Comparison of ENCODE assay signal across 8 cellular contexts in genomic region chr7:97835296-97836138, GRCh38. TPM values are rescaled to one million over a fixed set of nuclear protein-coding genes. Genes with fewer than 3 reads are reported as not detected.
DNase-seq lines count a peak whose midpoint lies in the region; ATAC-seq, FAIRE-seq and TF ChIP-seq lines count a peak whose summit lies in the region.

No MANE protein-coding gene starts in this region.

- H4K20me1 ChIP-seq in H1 (replicated peaks in 1 of 2; ENCODE audit: control insufficient read depth in 1 of 2, insufficient read depth in 2 of 2, low read length in 2 of 2): no peaks in the 10 kb centered on the region

- no peaks in the 10 kb centered on the region for H3K9me3 ChIP-seq in H1 (ENCODE audit: insufficient read depth in 2 of 2, low read depth in 1 of 2, low read length in 1 of 2)

- H3K4me3 ChIP-seq in BJ (ENCODE audit: low read depth, low read length) (no peak overlapping the region), H1 (ENCODE audit: extremely low read depth in 1 of 4, insufficient read depth in 2 of 4, low read depth in 3 of 4, low read length in 4 of 4) (no peak overlapping the region)

- TF ChIP-seq EP300 in H1 (IDR thresholded peaks at IDR 0.05; ENCODE audit: borderline replicate concordance in 1 of 2, low read depth in 2 of 2, low read length in 2 of 2): no peak

- no peak overlapping the region for H2BK15ac ChIP-seq in H1 (ENCODE audit: low read length)

- H3K27me3 Mint-ChIP-seq in activated CD4-positive, alpha-beta memory T cell treated with anti-CD3 and anti-CD28 coated beads, Interleukin-2, amount 10 ng/mL, durations not matched to agents 7 days and 5 days: peaks cover 16% of the 10 kb centered on the region

- H3K4me1 ChIP-seq in H1 (replicated peaks in 1 of 4; ENCODE audit: control insufficient read depth in 3 of 4, insufficient read depth in 4 of 4, low read length in 3 of 4): no peaks in the 10 kb centered on the region

- H3K36me3 ChIP-seq in BJ (ENCODE audit: control insufficient read depth, insufficient read depth, low read length): no peaks in the 10 kb centered on the region
- no peaks in the 10 kb centered on the region for H3K36me3 ChIP-seq in H1 (ENCODE audit: control insufficient read depth in 2 of 4, insufficient read depth in 4 of 4, low read length in 3 of 4)

- no peak overlapping the region for H2BK5ac ChIP-seq in H1 (ENCODE audit: low read depth, low read length)

- no peaks in the 10 kb centered on the region for H3K36me3 Mint-ChIP-seq in activated CD4-positive, alpha-beta memory T cell treated with anti-CD3 and anti-CD28 coated beads, Interleukin-2, amount 10 ng/mL, durations not matched to agents 7 days and 5 days (ENCODE audit: low read depth)

- peak; percentile 78 for ATAC-seq in GM19025 (IDR thresholded peaks at IDR 0.05; ENCODE audit: low read depth, unreplicated experiment)
- peak; percentile 80 for ATAC-seq in HG03432 (IDR thresholded peaks at IDR 0.05; ENCODE audit: unreplicated experiment)

- H3K4me1 Mint-ChIP-seq in activated CD4-positive, alpha-beta memory T cell treated with anti-CD3 and anti-CD28 coated beads, Interleukin-2, amount 10 ng/mL, durations not matched to agents 7 days and 5 days: no peaks in the 10 kb centered on the region

- no peak overlapping the region for H3K4me3 Mint-ChIP-seq in activated CD4-positive, alpha-beta memory T cell treated with anti-CD3 and anti-CD28 coated beads, Interleukin-2, amount 10 ng/mL, durations not matched to agents 7 days and 5 days

- H3K27ac ChIP-seq in H1 (ENCODE audit: low read depth, low read length): no peak overlapping the region

- no peaks in the 10 kb centered on the region for H3K79me2 ChIP-seq in H1 (ENCODE audit: control insufficient read depth in 1 of 2, insufficient read depth in 2 of 2, low read length in 2 of 2)

- H4K8ac ChIP-seq in H1 (ENCODE audit: extremely low read depth, insufficient read depth, low read length): no peak overlapping the region

- no peak overlapping the region for H3K18ac ChIP-seq in H1 (ENCODE audit: extremely low read depth, low read length)

- no peak overlapping the region for H3K23ac ChIP-seq in H1 (ENCODE audit: insufficient read length)

- no peak overlapping the region for H3K4ac ChIP-seq in H1 (replicated peaks; ENCODE audit: insufficient read length, low read depth, low read length)

- no peak overlapping the region for H4K5ac ChIP-seq in H1 (ENCODE audit: insufficient read length, low read depth, low read length)

- no peaks in the 10 kb centered on the region for H3K23me2 ChIP-seq in H1 (ENCODE audit: low read depth, low read length)

- peak overlapping the region; percentile 34; the same call in 1 of the 2 replicates for H2AFZ ChIP-seq in H1 (ENCODE audit: low read length)

- no peak overlapping the region for H2BK12ac ChIP-seq in H1 (ENCODE audit: low read depth, low read length)

- H3K27me3 ChIP-seq in BJ (ENCODE audit: control insufficient read depth, insufficient read depth, low read length) (no peaks in the 10 kb centered on the region; the same call in 1 of the 2 replicates), H1 (replicated peaks in 1 of 4; ENCODE audit: control insufficient read depth in 3 of 4, extremely low read depth in 1 of 4, insufficient read depth in 3 of 4, low read length in 3 of 4) (no peaks in the 10 kb centered on the region)

- H2BK20ac ChIP-seq in H1 (ENCODE audit: low read length): no peak overlapping the region

- no peak for DNase-seq in BJ (ENCODE audit: low read depth)
- DNase-seq in NCI-H748 (lab: John Stamatoyannopoulos, UW; ENCODE audit: unreplicated experiment): peak; percentile 80
- peak; percentile 64 for DNase-seq in activated CD4-positive, alpha-beta memory T cell treated with anti-CD3 and anti-CD28 coated beads, Interleukin-2, amount 10 ng/mL, durations not matched to agents 7 days and 5 days
- peak in 1 of 2 experiments; percentile 83 for DNase-seq in H1 (ENCODE audit: low read depth in 1 of 2, low spot score in 2 of 2)
- peak; percentile 53 for DNase-seq in midbrain (lab: John Stamatoyannopoulos, UW)
- DNase-seq in stimulated activated CD8-positive, alpha-beta memory T cell treated with anti-CD3 and anti-CD28 coated beads, Interleukin-7, amount 100 ng/mL, for 48 hours (ENCODE audit: extremely low read depth in 1 of 2, low read depth in 1 of 2): peak; percentile 2 to 21

- TF ChIP-seq POLR2A in H1 (IDR thresholded peaks at IDR 0.05; ENCODE audit: control extremely low read depth in 1 of 2, low read depth in 2 of 2, low read length in 2 of 2): no peak

- H3K14ac ChIP-seq in H1 (ENCODE audit: insufficient read length): no peak overlapping the region

- H3K27ac Mint-ChIP-seq in activated CD4-positive, alpha-beta memory T cell treated with anti-CD3 and anti-CD28 coated beads, Interleukin-2, amount 10 ng/mL, durations not matched to agents 7 days and 5 days: no peak overlapping the region

- H2AK5ac ChIP-seq in H1 (ENCODE audit: low read depth, low read length): no peak overlapping the region

- peak; percentile 63 for TF ChIP-seq CTCF in BJ (IDR thresholded peaks at IDR 0.05; ENCODE audit: insufficient read depth, low read depth, low read length)
- TF ChIP-seq CTCF in H1 (IDR thresholded peaks at IDR 0.05; ENCODE audit: control extremely low read depth in 1 of 3, insufficient read depth in 1 of 3, low read depth in 1 of 3, low read length in 3 of 3): peak in 2 of 3 experiments; percentile 58 to 59; a peak in 3 of 4 replicates

- peak; percentile 82 to 84 for TF ChIP-seq RAD21 in H1 (IDR thresholded peaks at IDR 0.05 in 1 of 2, conservative IDR thresholded peaks at IDR 0.05 in 1 of 2; ENCODE audit: low read depth in 2 of 2, low read length in 2 of 2)

- H3K56ac ChIP-seq in H1 (replicated peaks; ENCODE audit: insufficient read length, low read depth, low read length): no peak overlapping the region

- no peak overlapping the region for H4K91ac ChIP-seq in H1 (replicated peaks; ENCODE audit: insufficient read length, low read length)

- FAIRE-seq in H1 (lab: Jason Lieb, UNC): peak; percentile 87

- H3K9me3 Mint-ChIP-seq in activated CD4-positive, alpha-beta memory T cell treated with anti-CD3 and anti-CD28 coated beads, Interleukin-2, amount 10 ng/mL, durations not matched to agents 7 days and 5 days: no peaks in the 10 kb centered on the region

- H3K79me1 ChIP-seq in H1 (ENCODE audit: low read depth, low read length): no peaks in the 10 kb centered on the region

- CTCF ChIA-PET in BJ (lab: Yijun Ruan, JAX) (interaction anchor here (0.6 to 4.6 kb wide), 21 partner anchors 9 to 1920 kb away, joined by 3 to 29 read pairs (median 4); no protein-coding TSS in a partner anchor), H1 (lab: Charles Lee; ENCODE audit: partially characterized antibody) (interaction anchor here (0.6 to 3.4 kb wide), 35 partner anchors 10 to 760 kb away, joined by 3 to 33 read pairs (median 3); no protein-coding TSS in a partner anchor)
- CTCF ChIA-PET in activated CD4-positive, alpha-beta memory T cell treated with anti-CD3 and anti-CD28 coated beads, Interleukin-2, amount 10 ng/mL, durations not matched to agents 7 days and 5 days (lab: Charles Lee): interaction anchor here (0.7 to 3.6 kb wide), 8 partner anchors 8 to 731 kb away, joined by 3 to 21 read pairs (median 5); no protein-coding TSS in a partner anchor

- no peak overlapping the region for H3K9ac ChIP-seq in H1 (replicated peaks in 1 of 4; ENCODE audit: extremely low read depth in 1 of 4, low read depth in 3 of 4, low read length in 3 of 4)

- POLR2A ChIA-PET in BJ (lab: Charles Lee): no interaction called here
- POLR2A ChIA-PET in activated CD4-positive, alpha-beta memory T cell treated with anti-CD3 and anti-CD28 coated beads, Interleukin-2, amount 10 ng/mL, durations not matched to agents 7 days and 5 days (lab: Charles Lee): no interaction called here
- POLR2A ChIA-PET in H1 (lab: Charles Lee; ENCODE audit: partially characterized antibody): no interaction called here

- H2BK120ac ChIP-seq in H1 (replicated peaks; ENCODE audit: low read depth, low read length): no peak overlapping the region

- H3K4me2 ChIP-seq in H1 (ENCODE audit: insufficient read depth in 1 of 2, low read depth in 2 of 2, low read length in 2 of 2): no peak overlapping the region

- WGBS in H1 (ENCODE audit: extremely low coverage in 1 of 2, insufficient coverage in 1 of 2, insufficient read length in 1 of 2, insufficient replicate concordance in 2 of 2, low coverage in 1 of 2, low lambda C conversion rate in 2 of 2, missing lambda C conversion rate in 1 of 2), 2 experiments: 41% methylated on average over 12 of the region's 12 CpGs; no CpG with 5 or more reads in 1 of the 2 experiments

TF ChIP-seq in H1, 55 proteins besides CTCF, POLR2A, EP300 and RAD21:
- TF ChIP-seq KDM1A (IDR thresholded peaks at IDR 0.05; ENCODE audit: borderline replicate concordance, low read length): no peak

RNA-seq across cellular contexts. Expression of gene ASNS, which starts 36.7 kb away (rescaled TPM):
- polyA plus RNA-seq in BJ (2011; rRNA removed): 73.4 and 113 TPM in 2 replicates
- polyA minus RNA-seq in BJ (2011; rRNA and poly(A)+ RNA removed): 67.3 and 75.5 TPM in 2 replicates
- total RNA-seq in activated CD4-positive, alpha-beta memory T cell treated with anti-CD3 and anti-CD28 coated beads, Interleukin-2, amount 10 ng/mL, durations not matched to agents 7 days and 5 days: 10 to 100 TPM; 86.7 to 95.5 TPM
- total RNA-seq in H1 (2021; fragmentation: NEBNext Ultra II Directional; extraction: Animal tissue kit (Norgen Biotek cat#: 25700)): 135 and 150 TPM in 2 replicates
- polyA plus RNA-seq in H1 (2011; rRNA removed): 32.2 and 40.2 TPM in 2 replicates
- 55.1 TPM for polyA plus RNA-seq in H1 (2011; cell fraction: cytosol; rRNA removed)
- polyA plus RNA-seq in H1 (2011; cell fraction: nucleus; rRNA removed): 52.6 TPM
- polyA plus RNA-seq in H1 (2012, experiment 1 of 2): 117 to 178 TPM (median 133 TPM) in 4 replicates
- polyA plus RNA-seq in H1 (2012, experiment 2 of 2): 132 TPM
- polyA plus RNA-seq in H1 (2013, experiment 1 of 2): 94.6 TPM
- polyA plus RNA-seq in H1 (2013, experiment 2 of 2): 91.6 TPM
- polyA minus RNA-seq in H1 (2011; rRNA and poly(A)+ RNA removed): 95.4 and 97.2 TPM in 2 replicates
- 46.8 TPM for polyA minus RNA-seq in H1 (2011; cell fraction: cytosol; rRNA and poly(A)+ RNA removed)
- polyA minus RNA-seq in H1 (2011; cell fraction: nucleus; rRNA and poly(A)+ RNA removed): 75.9 TPM
